Comparison of ENCODE assay signal across 1 cellular context in the genomic region with DNA sequence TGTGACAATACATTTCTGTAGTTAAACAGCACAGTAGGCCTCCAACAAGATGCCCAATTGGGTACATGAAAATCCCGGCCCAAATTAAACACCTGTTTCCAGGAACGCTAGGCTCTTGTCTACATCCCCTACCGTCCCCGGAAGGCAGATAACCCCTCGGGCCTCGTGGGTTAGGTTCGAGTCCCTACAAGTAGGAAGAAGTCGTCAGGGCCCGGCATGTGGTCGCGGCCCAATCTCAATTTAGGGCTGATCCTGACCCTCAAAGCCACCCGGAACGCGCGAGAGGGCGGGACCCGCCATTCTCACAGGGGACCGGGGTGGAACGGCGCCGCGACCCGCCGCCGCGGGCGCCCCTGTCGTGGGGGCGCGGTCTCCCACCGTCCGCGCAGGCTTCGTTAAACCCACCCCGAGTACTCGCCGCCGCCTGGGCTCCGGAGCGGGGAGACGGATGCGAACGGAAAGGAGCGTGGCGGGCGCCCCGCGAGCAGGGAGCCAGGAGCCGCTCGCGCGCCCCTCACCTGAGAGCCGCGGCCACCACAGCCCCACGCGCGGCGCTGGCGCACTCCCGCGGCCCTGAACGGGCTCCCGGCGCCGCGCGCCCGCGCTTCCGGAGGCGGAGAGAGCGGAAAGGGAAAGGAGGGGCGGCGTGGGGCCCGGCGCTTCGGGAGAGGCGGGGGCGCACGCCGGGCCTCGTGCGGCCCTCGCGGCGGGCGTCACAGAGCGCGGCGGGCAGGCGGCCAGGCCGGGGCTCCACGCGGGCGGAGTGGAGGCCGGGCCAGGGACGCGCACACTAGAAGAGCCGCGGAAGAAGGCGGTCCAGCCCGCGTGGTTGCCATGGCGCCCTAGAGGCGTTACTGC.
TF ChIP-seq lines count a peak whose summit lies in the region.

A gene (minus strand): TSS at position 621 of the 858 bp plus-strand sequence. CDS start 12,804 bp downstream, outside the sequence.

TF ChIP-seq in HEK293, 187 proteins besides CTCF, POLR2A, EP300 and RAD21 (continued from another document and continues in another):
- TF ChIP-seq, protein P1, sequence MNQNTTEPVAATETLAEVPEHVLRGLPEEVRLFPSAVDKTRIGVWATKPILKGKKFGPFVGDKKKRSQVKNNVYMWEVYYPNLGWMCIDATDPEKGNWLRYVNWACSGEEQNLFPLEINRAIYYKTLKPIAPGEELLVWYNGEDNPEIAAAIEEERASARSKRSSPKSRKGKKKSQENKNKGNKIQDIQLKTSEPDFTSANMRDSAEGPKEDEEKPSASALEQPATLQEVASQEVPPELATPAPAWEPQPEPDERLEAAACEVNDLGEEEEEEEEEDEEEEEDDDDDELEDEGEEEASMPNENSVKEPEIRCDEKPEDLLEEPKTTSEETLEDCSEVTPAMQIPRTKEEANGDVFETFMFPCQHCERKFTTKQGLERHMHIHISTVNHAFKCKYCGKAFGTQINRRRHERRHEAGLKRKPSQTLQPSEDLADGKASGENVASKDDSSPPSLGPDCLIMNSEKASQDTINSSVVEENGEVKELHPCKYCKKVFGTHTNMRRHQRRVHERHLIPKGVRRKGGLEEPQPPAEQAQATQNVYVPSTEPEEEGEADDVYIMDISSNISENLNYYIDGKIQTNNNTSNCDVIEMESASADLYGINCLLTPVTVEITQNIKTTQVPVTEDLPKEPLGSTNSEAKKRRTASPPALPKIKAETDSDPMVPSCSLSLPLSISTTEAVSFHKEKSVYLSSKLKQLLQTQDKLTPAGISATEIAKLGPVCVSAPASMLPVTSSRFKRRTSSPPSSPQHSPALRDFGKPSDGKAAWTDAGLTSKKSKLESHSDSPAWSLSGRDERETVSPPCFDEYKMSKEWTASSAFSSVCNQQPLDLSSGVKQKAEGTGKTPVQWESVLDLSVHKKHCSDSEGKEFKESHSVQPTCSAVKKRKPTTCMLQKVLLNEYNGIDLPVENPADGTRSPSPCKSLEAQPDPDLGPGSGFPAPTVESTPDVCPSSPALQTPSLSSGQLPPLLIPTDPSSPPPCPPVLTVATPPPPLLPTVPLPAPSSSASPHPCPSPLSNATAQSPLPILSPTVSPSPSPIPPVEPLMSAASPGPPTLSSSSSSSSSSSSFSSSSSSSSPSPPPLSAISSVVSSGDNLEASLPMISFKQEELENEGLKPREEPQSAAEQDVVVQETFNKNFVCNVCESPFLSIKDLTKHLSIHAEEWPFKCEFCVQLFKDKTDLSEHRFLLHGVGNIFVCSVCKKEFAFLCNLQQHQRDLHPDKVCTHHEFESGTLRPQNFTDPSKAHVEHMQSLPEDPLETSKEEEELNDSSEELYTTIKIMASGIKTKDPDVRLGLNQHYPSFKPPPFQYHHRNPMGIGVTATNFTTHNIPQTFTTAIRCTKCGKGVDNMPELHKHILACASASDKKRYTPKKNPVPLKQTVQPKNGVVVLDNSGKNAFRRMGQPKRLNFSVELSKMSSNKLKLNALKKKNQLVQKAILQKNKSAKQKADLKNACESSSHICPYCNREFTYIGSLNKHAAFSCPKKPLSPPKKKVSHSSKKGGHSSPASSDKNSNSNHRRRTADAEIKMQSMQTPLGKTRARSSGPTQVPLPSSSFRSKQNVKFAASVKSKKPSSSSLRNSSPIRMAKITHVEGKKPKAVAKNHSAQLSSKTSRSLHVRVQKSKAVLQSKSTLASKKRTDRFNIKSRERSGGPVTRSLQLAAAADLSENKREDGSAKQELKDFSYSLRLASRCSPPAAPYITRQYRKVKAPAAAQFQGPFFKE (tag by site-specific recombination; IDR thresholded peaks at IDR 0.05; ENCODE audit: borderline replicate concordance) = no peak
- TF ChIP-seq ZFP41 (tag by site-specific recombination; IDR thresholded peaks at IDR 0.05; ENCODE audit: borderline replicate concordance) (no peak), ZNF133 (tag by site-specific recombination; IDR thresholded peaks at IDR 0.05) (no peak), ZNF830 (tag by site-specific recombination; IDR thresholded peaks at IDR 0.05; ENCODE audit: low read depth) (no peak), SP2 (tag by site-specific recombination; IDR thresholded peaks at IDR 0.05) (peak; percentile 56), KLF9 (tag by site-specific recombination; IDR thresholded peaks at IDR 0.05; ENCODE audit: low read depth) (peak; percentile 41; the same call in 1 of the 2 replicates), ZNF501 (tag by site-specific recombination; IDR thresholded peaks at IDR 0.05) (no peak), ZNF324 (tag by site-specific recombination; IDR thresholded peaks at IDR 0.05) (no peak), GLIS2 (tag by site-specific recombination; IDR thresholded peaks at IDR 0.05) (peak; percentile 48), ZNF76 (tag by site-specific recombination; IDR thresholded peaks at IDR 0.05; ENCODE audit: borderline replicate concordance, low read depth) (no peak), ZNF658 (tag by site-specific recombination; IDR thresholded peaks at IDR 0.05) (no peak), TRIM28 (IDR thresholded peaks at IDR 0.05; ENCODE audit: borderline replicate concordance, low read length) (no peak), ZNF266 (tag by site-specific recombination; IDR thresholded peaks at IDR 0.05; ENCODE audit: low read depth) (no peak), ZNF423 (tag by site-specific recombination; IDR thresholded peaks at IDR 0.05) (no peak), BCL11A (tag by site-specific recombination; IDR thresholded peaks at IDR 0.05; ENCODE audit: low read depth) (no peak), ZNF433 (tag by site-specific recombination; IDR thresholded peaks at IDR 0.05; ENCODE audit: low read depth) (no peak), ZNF10 (tag by site-specific recombination; IDR thresholded peaks at IDR 0.05) (no peak), ZNF391 (tag by site-specific recombination; IDR thresholded peaks at IDR 0.05; ENCODE audit: borderline replicate concordance, low read depth) (no peak), ZNF394 (tag by site-specific recombination; IDR thresholded peaks at IDR 0.05; ENCODE audit: borderline replicate concordance) (no peak), ZNF2 (tag by site-specific recombination; IDR thresholded peaks at IDR 0.05) (no peak), ZNF785 (tag by site-specific recombination; IDR thresholded peaks at IDR 0.05) (no peak), ZNF747 (tag by site-specific recombination; IDR thresholded peaks at IDR 0.05) (no peak), ZBTB7A (tag by site-specific recombination; IDR thresholded peaks at IDR 0.05; ENCODE audit: low read depth) (no peak), ZNF274 (IDR thresholded peaks at IDR 0.05; ENCODE audit: low read length) (no peak), ZNF274 (tag by site-specific recombination; IDR thresholded peaks at IDR 0.05; ENCODE audit: borderline replicate concordance) (no peak), ZBTB48 (tag by site-specific recombination; IDR thresholded peaks at IDR 0.05) (peak; percentile 85), ZNF169 (tag by site-specific recombination; IDR thresholded peaks at IDR 0.05) (no peak), ZNF341 (tag by site-specific recombination; IDR thresholded peaks at IDR 0.05; ENCODE audit: low read depth) (peak; percentile 28), GLI4 (tag by site-specific recombination; IDR thresholded peaks at IDR 0.05) (no peak), ZNF24 (tag by site-specific recombination; IDR thresholded peaks at IDR 0.05) (no peak), EGR2 (tag by site-specific recombination; IDR thresholded peaks at IDR 0.05; ENCODE audit: low read depth) (no peak), ZNF221 (tag by site-specific recombination; IDR thresholded peaks at IDR 0.05; ENCODE audit: borderline replicate concordance) (no peak), ZNF558 (tag by site-specific recombination; IDR thresholded peaks at IDR 0.05) (no peak), ZNF610 (tag by site-specific recombination; IDR thresholded peaks at IDR 0.05; ENCODE audit: borderline replicate concordance) (no peak), GFI1B (tag by site-specific recombination; IDR thresholded peaks at IDR 0.05) (no peak), ZNF571 (tag by site-specific recombination; IDR thresholded peaks at IDR 0.05) (no peak), ZBTB17 (tag by site-specific recombination; IDR thresholded peaks at IDR 0.05) (no peak), ZIC2 (tag by site-specific recombination; IDR thresholded peaks at IDR 0.05) (no peak; the same call in 1 of the 2 replicates), ZNF138 (tag by site-specific recombination; IDR thresholded peaks at IDR 0.05; ENCODE audit: borderline replicate concordance) (no peak), ZNF19 (tag by site-specific recombination; IDR thresholded peaks at IDR 0.05; ENCODE audit: low read depth) (no peak), KLF10 (tag by site-specific recombination; IDR thresholded peaks at IDR 0.05) (no peak), ZNF596 (tag by site-specific recombination; IDR thresholded peaks at IDR 0.05) (no peak), MYNN (tag by site-specific recombination; IDR thresholded peaks at IDR 0.05; ENCODE audit: borderline replicate concordance) (no peak), ZNF335 (tag by site-specific recombination; conservative IDR thresholded peaks at IDR 0.05) (peak; percentile 74), PRDM1 (tag by site-specific recombination; IDR thresholded peaks at IDR 0.05) (no peak)
- TF ChIP-seq, protein P2, sequence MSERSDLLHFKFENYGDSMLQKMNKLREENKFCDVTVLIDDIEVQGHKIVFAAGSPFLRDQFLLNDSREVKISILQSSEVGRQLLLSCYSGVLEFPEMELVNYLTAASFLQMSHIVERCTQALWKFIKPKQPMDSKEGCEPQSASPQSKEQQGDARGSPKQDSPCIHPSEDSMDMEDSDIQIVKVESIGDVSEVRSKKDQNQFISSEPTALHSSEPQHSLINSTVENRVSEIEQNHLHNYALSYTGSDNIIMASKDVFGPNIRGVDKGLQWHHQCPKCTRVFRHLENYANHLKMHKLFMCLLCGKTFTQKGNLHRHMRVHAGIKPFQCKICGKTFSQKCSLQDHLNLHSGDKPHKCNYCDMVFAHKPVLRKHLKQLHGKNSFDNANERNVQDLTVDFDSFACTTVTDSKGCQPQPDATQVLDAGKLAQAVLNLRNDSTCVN (tag by site-specific recombination; optimal IDR thresholded peaks at IDR 0.05) = peak; percentile 83
- TF ChIP-seq, protein P3, sequence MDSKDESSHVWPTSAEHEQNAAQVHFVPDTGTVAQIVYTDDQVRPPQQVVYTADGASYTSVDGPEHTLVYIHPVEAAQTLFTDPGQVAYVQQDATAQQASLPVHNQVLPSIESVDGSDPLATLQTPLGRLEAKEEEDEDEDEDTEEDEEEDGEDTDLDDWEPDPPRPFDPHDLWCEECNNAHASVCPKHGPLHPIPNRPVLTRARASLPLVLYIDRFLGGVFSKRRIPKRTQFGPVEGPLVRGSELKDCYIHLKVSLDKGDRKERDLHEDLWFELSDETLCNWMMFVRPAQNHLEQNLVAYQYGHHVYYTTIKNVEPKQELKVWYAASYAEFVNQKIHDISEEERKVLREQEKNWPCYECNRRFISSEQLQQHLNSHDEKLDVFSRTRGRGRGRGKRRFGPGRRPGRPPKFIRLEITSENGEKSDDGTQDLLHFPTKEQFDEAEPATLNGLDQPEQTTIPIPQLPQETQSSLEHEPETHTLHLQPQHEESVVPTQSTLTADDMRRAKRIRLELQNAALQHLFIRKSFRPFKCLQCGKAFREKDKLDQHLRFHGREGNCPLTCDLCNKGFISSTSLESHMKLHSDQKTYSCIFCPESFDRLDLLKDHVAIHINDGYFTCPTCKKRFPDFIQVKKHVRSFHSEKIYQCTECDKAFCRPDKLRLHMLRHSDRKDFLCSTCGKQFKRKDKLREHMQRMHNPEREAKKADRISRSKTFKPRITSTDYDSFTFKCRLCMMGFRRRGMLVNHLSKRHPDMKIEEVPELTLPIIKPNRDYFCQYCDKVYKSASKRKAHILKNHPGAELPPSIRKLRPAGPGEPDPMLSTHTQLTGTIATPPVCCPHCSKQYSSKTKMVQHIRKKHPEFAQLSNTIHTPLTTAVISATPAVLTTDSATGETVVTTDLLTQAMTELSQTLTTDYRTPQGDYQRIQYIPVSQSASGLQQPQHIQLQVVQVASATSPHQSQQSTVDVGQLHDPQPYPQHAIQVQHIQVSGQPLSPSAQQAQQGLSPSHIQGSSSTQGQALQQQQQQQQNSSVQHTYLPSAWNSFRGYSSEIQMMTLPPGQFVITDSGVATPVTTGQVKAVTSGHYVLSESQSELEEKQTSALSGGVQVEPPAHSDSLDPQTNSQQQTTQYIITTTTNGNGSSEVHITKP (tag by site-specific recombination; IDR thresholded peaks at IDR 0.05) = no peak
- TF ChIP-seq, protein P4, sequence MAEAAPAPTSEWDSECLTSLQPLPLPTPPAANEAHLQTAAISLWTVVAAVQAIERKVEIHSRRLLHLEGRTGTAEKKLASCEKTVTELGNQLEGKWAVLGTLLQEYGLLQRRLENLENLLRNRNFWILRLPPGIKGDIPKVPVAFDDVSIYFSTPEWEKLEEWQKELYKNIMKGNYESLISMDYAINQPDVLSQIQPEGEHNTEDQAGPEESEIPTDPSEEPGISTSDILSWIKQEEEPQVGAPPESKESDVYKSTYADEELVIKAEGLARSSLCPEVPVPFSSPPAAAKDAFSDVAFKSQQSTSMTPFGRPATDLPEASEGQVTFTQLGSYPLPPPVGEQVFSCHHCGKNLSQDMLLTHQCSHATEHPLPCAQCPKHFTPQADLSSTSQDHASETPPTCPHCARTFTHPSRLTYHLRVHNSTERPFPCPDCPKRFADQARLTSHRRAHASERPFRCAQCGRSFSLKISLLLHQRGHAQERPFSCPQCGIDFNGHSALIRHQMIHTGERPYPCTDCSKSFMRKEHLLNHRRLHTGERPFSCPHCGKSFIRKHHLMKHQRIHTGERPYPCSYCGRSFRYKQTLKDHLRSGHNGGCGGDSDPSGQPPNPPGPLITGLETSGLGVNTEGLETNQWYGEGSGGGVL (tag by site-specific recombination; IDR thresholded peaks at IDR 0.05) = 0 out of 2 replicates have a peak, but pooled peaks have one; percentile 22
- TF ChIP-seq, protein P5, sequence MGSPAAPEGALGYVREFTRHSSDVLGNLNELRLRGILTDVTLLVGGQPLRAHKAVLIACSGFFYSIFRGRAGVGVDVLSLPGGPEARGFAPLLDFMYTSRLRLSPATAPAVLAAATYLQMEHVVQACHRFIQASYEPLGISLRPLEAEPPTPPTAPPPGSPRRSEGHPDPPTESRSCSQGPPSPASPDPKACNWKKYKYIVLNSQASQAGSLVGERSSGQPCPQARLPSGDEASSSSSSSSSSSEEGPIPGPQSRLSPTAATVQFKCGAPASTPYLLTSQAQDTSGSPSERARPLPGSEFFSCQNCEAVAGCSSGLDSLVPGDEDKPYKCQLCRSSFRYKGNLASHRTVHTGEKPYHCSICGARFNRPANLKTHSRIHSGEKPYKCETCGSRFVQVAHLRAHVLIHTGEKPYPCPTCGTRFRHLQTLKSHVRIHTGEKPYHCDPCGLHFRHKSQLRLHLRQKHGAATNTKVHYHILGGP (tag by site-specific recombination; IDR thresholded peaks at IDR 0.05) = no peak
- TF ChIP-seq, protein P6, sequence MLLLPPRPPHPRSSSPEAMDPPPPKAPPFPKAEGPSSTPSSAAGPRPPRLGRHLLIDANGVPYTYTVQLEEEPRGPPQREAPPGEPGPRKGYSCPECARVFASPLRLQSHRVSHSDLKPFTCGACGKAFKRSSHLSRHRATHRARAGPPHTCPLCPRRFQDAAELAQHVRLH (tag by site-specific recombination; IDR thresholded peaks at IDR 0.05) = no peak
- TF ChIP-seq, protein P7, sequence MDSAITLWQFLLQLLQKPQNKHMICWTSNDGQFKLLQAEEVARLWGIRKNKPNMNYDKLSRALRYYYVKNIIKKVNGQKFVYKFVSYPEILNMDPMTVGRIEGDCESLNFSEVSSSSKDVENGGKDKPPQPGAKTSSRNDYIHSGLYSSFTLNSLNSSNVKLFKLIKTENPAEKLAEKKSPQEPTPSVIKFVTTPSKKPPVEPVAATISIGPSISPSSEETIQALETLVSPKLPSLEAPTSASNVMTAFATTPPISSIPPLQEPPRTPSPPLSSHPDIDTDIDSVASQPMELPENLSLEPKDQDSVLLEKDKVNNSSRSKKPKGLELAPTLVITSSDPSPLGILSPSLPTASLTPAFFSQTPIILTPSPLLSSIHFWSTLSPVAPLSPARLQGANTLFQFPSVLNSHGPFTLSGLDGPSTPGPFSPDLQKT (IDR thresholded peaks at IDR 0.05; ENCODE audit: borderline replicate concordance, low read depth, low read length) = no peak; the same call in 1 of the 2 replicates
